ENCODE assay signal across 29 cellular contexts in genomic region chr12:1351926-1352325, GRCh38.
DNase-seq lines count a peak whose midpoint lies in the region; ATAC-seq and TF ChIP-seq lines count a peak whose summit lies in the region.
"Had no signal": no experiment of that assay in that cellular context is flagged by ENCODE, and none has a peak within 500 bp of the region (broad histone marks: within the 10 kb centered on the region; RNA-seq: fewer than 3 reads in every experiment).

No MANE protein-coding gene starts in this region.

- H2AFZ ChIP-seq in neural progenitor cell (replicated peaks): no peak overlapping the region

- no peak overlapping the region for H3K27ac Mint-ChIP-seq in neural progenitor cell
- no peak overlapping the region for H3K27ac Mint-ChIP-seq in activated naive CD4-positive, alpha-beta T cell treated with anti-CD3 and anti-CD28 coated beads, Interleukin-2, amount 50 U/mL, for 72 hours
- H3K27ac Mint-ChIP-seq: activated CD4-positive, alpha-beta T cell treated with anti-CD3 and anti-CD28 coated beads for 36 hours; activated CD8-positive, alpha-beta T cell treated with anti-CD3 and anti-CD28 coated beads, Interleukin-2, amount 10 ng/mL, durations not matched to agents 7 days and 5 days; activated naive CD4-positive, alpha-beta T cell treated with anti-CD3 and anti-CD28 coated beads, Interleukin-2, amount 10 ng/mL, durations not matched to agents 7 days and 5 days; activated T-helper 17 cell treated with anti-CD3 and anti-CD28 coated beads, Interleukin-2, amount 50 U/mL, for 72 hours; naive thymus-derived CD4-positive, alpha-beta T cell; stimulated activated memory B cell treated with anti-CD40 and anti-IgM and Interleukin-4, amounts not matched to agents 10 μg/mL and 1 μg/mL and 100 μg/mL, for 72 hours had no signal

- no peak overlapping the region for H3K9ac ChIP-seq in neural progenitor cell

- H3K9me3 Mint-ChIP-seq in neural progenitor cell: no peaks in the 10 kb centered on the region
- no peaks in the 10 kb centered on the region for H3K9me3 Mint-ChIP-seq in activated naive CD4-positive, alpha-beta T cell treated with anti-CD3 and anti-CD28 coated beads, Interleukin-2, amount 50 U/mL, for 72 hours
- H3K9me3 Mint-ChIP-seq: activated naive CD4-positive, alpha-beta T cell treated with anti-CD3 and anti-CD28 coated beads, Interleukin-2, amount 10 ng/mL, durations not matched to agents 7 days and 5 days; activated T-helper 17 cell treated with anti-CD3 and anti-CD28 coated beads, Interleukin-2, amount 50 U/mL, for 72 hours; naive thymus-derived CD4-positive, alpha-beta T cell; stimulated activated memory B cell treated with anti-CD40 and anti-IgM and Interleukin-4, amounts not matched to agents 10 μg/mL and 1 μg/mL and 100 μg/mL, for 72 hours had no signal

- H3K27me3 Mint-ChIP-seq in neural progenitor cell (ENCODE audit: insufficient read depth, low read depth): no peaks in the 10 kb centered on the region
- H3K27me3 Mint-ChIP-seq: activated CD4-positive, alpha-beta T cell treated with anti-CD3 and anti-CD28 coated beads for 36 hours; activated naive CD4-positive, alpha-beta T cell treated with anti-CD3 and anti-CD28 coated beads, Interleukin-2, amount 10 ng/mL, durations not matched to agents 7 days and 5 days; activated T-helper 17 cell treated with anti-CD3 and anti-CD28 coated beads, Interleukin-2, amount 50 U/mL, for 72 hours; naive thymus-derived CD4-positive, alpha-beta T cell; stimulated activated memory B cell treated with anti-CD40 and anti-IgM and Interleukin-4, amounts not matched to agents 10 μg/mL and 1 μg/mL and 100 μg/mL, for 72 hours had no signal

- H3K27me3 ChIP-seq in neural progenitor cell (no peaks in the 10 kb centered on the region), SJCRH30 (no peaks in the 10 kb centered on the region)

- H3K27ac ChIP-seq in neural progenitor cell: peak overlapping the region; percentile 3
- no peak overlapping the region for H3K27ac ChIP-seq in SJCRH30
- H3K27ac ChIP-seq: coronary artery, left ventricle myocardium inferior had no signal

- H3K4me1 ChIP-seq in neural progenitor cell: peaks cover 11% of the 10 kb centered on the region
- H3K4me1 ChIP-seq in SJCRH30: peaks cover 33% of the 10 kb centered on the region

- H3K4me3 ChIP-seq in choroid plexus epithelial cell (ENCODE audit: low read depth, low read length) (no peak overlapping the region), neural progenitor cell (no peak overlapping the region), SJCRH30 (no peak overlapping the region)
- H3K4me3 ChIP-seq: coronary artery, left ventricle myocardium inferior had no signal

- H3K4me2 ChIP-seq in neural progenitor cell: no peak overlapping the region

- no peaks in the 10 kb centered on the region for H3F3A ChIP-seq in neural progenitor cell (ENCODE audit: low read depth)

- H3K4me1 Mint-ChIP-seq in neural progenitor cell: peaks cover 17% of the 10 kb centered on the region
- H3K4me1 Mint-ChIP-seq: activated CD4-positive, alpha-beta T cell treated with anti-CD3 and anti-CD28 coated beads for 36 hours; activated naive CD4-positive, alpha-beta T cell treated with anti-CD3 and anti-CD28 coated beads, Interleukin-2, amount 10 ng/mL, durations not matched to agents 7 days and 5 days; activated T-helper 17 cell treated with anti-CD3 and anti-CD28 coated beads, Interleukin-2, amount 50 U/mL, for 72 hours; stimulated activated memory B cell treated with anti-CD40 and anti-IgM and Interleukin-4, amounts not matched to agents 10 μg/mL and 1 μg/mL and 100 μg/mL, for 72 hours had no signal

- ATAC-seq in activated naive CD4-positive, alpha-beta T cell treated with anti-CD3 and anti-CD28 coated beads, Interleukin-2, amount 50 U/mL, for 72 hours: no peak
- ATAC-seq: activated CD4-positive, alpha-beta T cell treated with anti-CD3 and anti-CD28 coated beads for 36 hours; activated CD8-positive, alpha-beta T cell treated with anti-CD3 and anti-CD28 coated beads, Interleukin-2, amount 10 ng/mL, durations not matched to agents 7 days and 5 days; activated T-helper 17 cell treated with anti-CD3 and anti-CD28 coated beads, Interleukin-2, amount 50 U/mL, for 72 hours; naive thymus-derived CD4-positive, alpha-beta T cell; stimulated activated memory B cell treated with anti-CD40 and anti-IgM and Interleukin-4, amounts not matched to agents 10 μg/mL and 1 μg/mL and 100 μg/mL, for 72 hours had no signal

- DNase-seq in ELR (ENCODE audit: low read depth): peak; percentile 61
- DNase-seq in M059J (ENCODE audit: low read depth): peak; percentile 69
- peak; percentile 36 for DNase-seq in choroid plexus epithelial cell (ENCODE audit: low read depth)
- DNase-seq in neural progenitor cell (ENCODE audit: low spot score): no peak
- DNase-seq in SKM-1 (lab: John Stamatoyannopoulos, UW; ENCODE audit: unreplicated experiment): no peak
- DNase-seq in activated naive CD4-positive, alpha-beta T cell treated with anti-CD3 and anti-CD28 coated beads, Interleukin-2, amount 50 U/mL, for 72 hours (ENCODE audit: low spot score in 2 of 2): no peak
- no peak for DNase-seq in SJCRH30
- no peak for DNase-seq in activated CD4-positive, CD25-positive, alpha-beta regulatory T cell (lab: John Stamatoyannopoulos, UW)
- DNase-seq: activated CD4-positive, alpha-beta T cell treated with anti-CD3 and anti-CD28 coated beads for 36 hours; activated CD8-positive, alpha-beta T cell treated with anti-CD3 and anti-CD28 coated beads, Interleukin-2, amount 10 ng/mL, durations not matched to agents 7 days and 5 days; activated naive CD4-positive, alpha-beta T cell treated with anti-CD3 and anti-CD28 coated beads, Interleukin-2, amount 10 ng/mL, durations not matched to agents 7 days and 5 days; amygdala; C1 segment of cervical spinal cord; COR-L47; DMS53; effector CD8-positive, alpha-beta T cell; GF-D8; left ventricle myocardium inferior; midbrain; naive thymus-derived CD4-positive, alpha-beta T cell; NCI-H1105; NCI-H187; NCI-H2171 treated with DMSO at 0.1 percent for 48 hours; occipital lobe; Right ventricle myocardium superior; T-helper 2 cell had no signal

- no peaks in the 10 kb centered on the region for H3K79me2 ChIP-seq in neural progenitor cell (ENCODE audit: low read depth)

- no peaks in the 10 kb centered on the region for H3K9me3 ChIP-seq in neural progenitor cell (ENCODE audit: low read depth)
- H3K9me3 ChIP-seq in SJCRH30 (replicated peaks): no peaks in the 10 kb centered on the region
- H3K9me3 ChIP-seq: left ventricle myocardium inferior had no signal

- H4K20me1 ChIP-seq in neural progenitor cell (ENCODE audit: low read depth): no peaks in the 10 kb centered on the region

- no peak for TF ChIP-seq CTCF in choroid plexus epithelial cell (conservative IDR thresholded peaks at IDR 0.05; ENCODE audit: low read depth, low read length)
- TF ChIP-seq CTCF in neural progenitor cell (IDR thresholded peaks at IDR 0.05): no peak

- H3K36me3 ChIP-seq in neural progenitor cell (no peaks in the 10 kb centered on the region), SJCRH30 (no peaks in the 10 kb centered on the region)
- H3K36me3 ChIP-seq: left ventricle myocardium inferior had no signal

- peaks cover 4% of the 10 kb centered on the region for H3K36me3 Mint-ChIP-seq in neural progenitor cell
- no peaks in the 10 kb centered on the region for H3K36me3 Mint-ChIP-seq in activated naive CD4-positive, alpha-beta T cell treated with anti-CD3 and anti-CD28 coated beads, Interleukin-2, amount 50 U/mL, for 72 hours
- H3K36me3 Mint-ChIP-seq: activated naive CD4-positive, alpha-beta T cell treated with anti-CD3 and anti-CD28 coated beads, Interleukin-2, amount 10 ng/mL, durations not matched to agents 7 days and 5 days had no signal

- H3K4me3 Mint-ChIP-seq in neural progenitor cell: no peak overlapping the region
- H3K4me3 Mint-ChIP-seq: activated CD4-positive, alpha-beta T cell treated with anti-CD3 and anti-CD28 coated beads for 36 hours; activated CD8-positive, alpha-beta T cell treated with anti-CD3 and anti-CD28 coated beads, Interleukin-2, amount 10 ng/mL, durations not matched to agents 7 days and 5 days; activated naive CD4-positive, alpha-beta T cell treated with anti-CD3 and anti-CD28 coated beads, Interleukin-2, amount 10 ng/mL, durations not matched to agents 7 days and 5 days; activated T-helper 17 cell treated with anti-CD3 and anti-CD28 coated beads, Interleukin-2, amount 50 U/mL, for 72 hours; naive thymus-derived CD4-positive, alpha-beta T cell; stimulated activated memory B cell treated with anti-CD40 and anti-IgM and Interleukin-4, amounts not matched to agents 10 μg/mL and 1 μg/mL and 100 μg/mL, for 72 hours had no signal

Comparison
In these comparisons a context has a peak if more than half of its experiments do, and no peak if none do; other contexts are left out.
1. DNase-seq: peak in ELR (single experiment), M059J (single experiment) and choroid plexus epithelial cell (single experiment); none in neural progenitor cell (single experiment), SKM-1 (single experiment), activated naive CD4-positive, alpha-beta T cell treated with anti-CD3 and anti-CD28 coated beads, Interleukin-2, amount 50 U/mL, for 72 hours (0 of 2), SJCRH30 (0 of 2) and activated CD4-positive, CD25-positive, alpha-beta regulatory T cell (0 of 4).